In genomic region chr12:62260733-62261683, GRCh38 we compare ENCODE assay signal across 8 cellular contexts. TPM values are rescaled to one million over a fixed set of nuclear protein-coding genes. Genes with fewer than 3 reads are reported as not detected.
DNase-seq lines count a peak whose midpoint lies in the region; ATAC-seq and TF ChIP-seq lines count a peak whose summit lies in the region.

No MANE protein-coding gene starts in this region.

- H3K27me3 ChIP-seq in HL-60 (ENCODE audit: insufficient read depth, poor library complexity, severe bottlenecking): no peaks in the 10 kb centered on the region
- H3K27me3 ChIP-seq in SJCRH30: no peaks in the 10 kb centered on the region
- H3K27me3 ChIP-seq in left ventricle myocardium inferior (ENCODE audit: low read depth): no peaks in the 10 kb centered on the region
- H3K27me3 ChIP-seq in psoas muscle (ENCODE audit: insufficient read depth in 3 of 3, low read length in 2 of 3): no peaks in the 10 kb centered on the region

- H3K36me3 ChIP-seq in SJCRH30: no peaks in the 10 kb centered on the region; the same call in 1 of the 2 replicates
- no peaks in the 10 kb centered on the region for H3K36me3 ChIP-seq in left ventricle myocardium inferior
- no peaks in the 10 kb centered on the region for H3K36me3 ChIP-seq in psoas muscle (ENCODE audit: insufficient read depth in 1 of 2, low read depth in 1 of 2)

- peak; percentile 53 for DNase-seq in Caki2 (ENCODE audit: low read depth)
- DNase-seq in HL-60 (ENCODE audit: low read depth in 1 of 2, low spot score in 1 of 2): peak; percentile 90 to 95
- peak; percentile 44 to 73 for DNase-seq in SJCRH30
- peak; percentile 18 for DNase-seq in left ventricle myocardium inferior
- no peak for DNase-seq in psoas muscle
- DNase-seq in DMS79 treated with DMSO at 0.1 percent for 48 hours (lab: John Stamatoyannopoulos, UW): no peak

- H3K9me3 ChIP-seq in SJCRH30 (replicated peaks) (no peaks in the 10 kb centered on the region), left ventricle myocardium inferior (replicated peaks) (no peaks in the 10 kb centered on the region), psoas muscle (no peaks in the 10 kb centered on the region)

- 2% methylated on average over 26 of the region's 26 CpGs for WGBS in adipose tissue, 3 donors
- WGBS in psoas muscle, 3 donors: 3 to 4% (median 3%) methylated on average over 22 to 26 of the region's 26 CpGs

- H3K4me1 ChIP-seq in SJCRH30 (no peaks in the 10 kb centered on the region; the same call in 1 of the 2 replicates), left ventricle myocardium inferior (peaks cover 85% of the 10 kb centered on the region), psoas muscle (peaks cover 48% of the 10 kb centered on the region)

- intact Hi-C loops in left ventricle myocardium inferior (cut with micrococcal nuclease) (no loop called here), psoas muscle (cut with DNase I) (loop anchor here (5.0 to 10.0 kb wide), 5 partner anchors 54 to 531 kb away; no protein-coding TSS in a partner anchor)

- peak; percentile 50 for ATAC-seq in GM21360 (IDR thresholded peaks at IDR 0.05; ENCODE audit: unreplicated experiment)
- ATAC-seq in psoas muscle: peak; percentile 17 to 60 (median 40)

- in situ Hi-C loops in Caki2 (cut with HindIII; ENCODE audit: low pct_unique_long_range_greater_than_20kb, low sequenced_read_pairs): no loop called here

- H3K27ac ChIP-seq in HL-60 (replicated peaks) (peak overlapping the region; percentile 98), SJCRH30 (peak overlapping the region; percentile 55), adipose tissue (ENCODE audit: low read depth, low read length) (peak overlapping the region; percentile 94), left ventricle myocardium inferior (replicated peaks) (peak overlapping the region; percentile 96), psoas muscle (peak overlapping the region; percentile 94)

- TF ChIP-seq CTCF in HL-60 (IDR thresholded peaks at IDR 0.05; ENCODE audit: insufficient read depth, low read length) (no peak), left ventricle myocardium inferior (IDR thresholded peaks at IDR 0.05; ENCODE audit: borderline replicate concordance) (no peak), psoas muscle (IDR thresholded peaks at IDR 0.05) (no peak)

- H3K4me3 ChIP-seq in HL-60 (replicated peaks; ENCODE audit: insufficient read depth, low read length): peak overlapping the region; percentile 90
- H3K4me3 ChIP-seq in SJCRH30: peak overlapping the region; percentile 82
- peak overlapping the region; percentile 95 for H3K4me3 ChIP-seq in left ventricle myocardium inferior
- peak overlapping the region; percentile 96 for H3K4me3 ChIP-seq in psoas muscle

RNA-seq across cellular contexts. Expression of gene USP15, which starts 0.8 kb away (rescaled TPM):
- 13.1 and 21.3 TPM in 2 replicates for total RNA-seq in Caki2 (2014; rRNA removed; shearing (Covaris generic); ENCODE audit: low replicate concordance)
- 35.5 and 36.6 TPM in 2 replicates for total RNA-seq in SJCRH30 (2014; rRNA removed; shearing (Covaris generic))
- polyA plus RNA-seq in adipose tissue (10 to 100 TPM; 19.2 to 27.7 (median 26.4) TPM), psoas muscle (10 to 100 TPM; 27.6 to 49.2 (median 28.9) TPM)
- total RNA-seq in left ventricle myocardium inferior (58.0 TPM), psoas muscle (10 to 100 TPM; 41.4 to 65.6 (median 50.9) TPM)

Comparison
In these comparisons a context has a peak if more than half of its experiments do, and no peak if none do; other contexts are left out.
1. DNase-seq: peak in Caki2 (single experiment), HL-60 (2 of 2), SJCRH30 (2 of 2) and left ventricle myocardium inferior (single experiment); none in psoas muscle (0 of 2) and DMS79 treated with DMSO at 0.1 percent for 48 hours (single experiment).
2. Peak in every context shown above with its lines, with median percentiles within 50 percentile points of each other: H3K27ac ChIP-seq and H3K4me3 ChIP-seq.